In the genomic region with DNA sequence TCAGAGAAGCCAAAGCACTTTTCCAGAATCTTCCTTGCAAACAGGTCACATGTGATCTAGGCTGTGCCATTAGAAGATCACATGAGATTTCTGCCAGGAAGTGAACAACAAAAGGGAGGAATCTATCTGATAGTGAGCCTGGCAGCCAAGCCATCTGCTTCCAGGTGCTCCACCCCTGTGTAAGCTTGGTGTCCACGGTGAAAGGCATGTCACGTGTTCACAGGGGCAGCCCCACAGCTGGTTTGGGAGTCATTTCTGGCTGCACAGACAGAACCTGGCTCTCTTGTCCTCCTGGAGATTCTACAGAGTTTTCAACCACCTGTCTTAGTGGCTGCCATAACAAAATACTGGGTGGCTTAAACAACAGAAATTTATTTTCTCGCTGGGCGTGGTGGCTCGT, we compare ENCODE assay signal across 21 cellular contexts. TPM values are rescaled to one million over a fixed set of nuclear protein-coding genes. Genes with fewer than 3 reads are reported as not detected.
DNase-seq lines count a peak whose midpoint lies in the region; ATAC-seq, FAIRE-seq and TF ChIP-seq lines count a peak whose summit lies in the region.
"Had no signal": no experiment of that assay in that cellular context is flagged by ENCODE, and none has a peak within 500 bp of the region (broad histone marks: within the 10 kb centered on the region; RNA-seq: fewer than 3 reads in every experiment).

No MANE protein-coding gene starts in this region.

- ATAC-seq in A549: no peak
- no peak for ATAC-seq in heart right ventricle
- ATAC-seq in HG03521 (IDR thresholded peaks at IDR 0.05; ENCODE audit: unreplicated experiment): no peak
- ATAC-seq: HCT116, Right ventricle myocardium inferior had no signal

- H3K4me1 ChIP-seq in A549 (peaks cover 5% of the 10 kb centered on the region; the same call in 2 of the 3 replicates), heart right ventricle (peaks cover 0 to 7% (median 0%) of the 10 kb centered on the region in 9 donors)

- intact Hi-C loops in heart right ventricle (cut with DNase I): no loop called here

- no peak for TF ChIP-seq CTCF in A549 (IDR thresholded peaks at IDR 0.05)
- no peak for TF ChIP-seq CTCF in heart right ventricle (IDR thresholded peaks at IDR 0.05)

- peaks cover 23% of the 10 kb centered on the region; the same call in 2 of the 3 replicates for H3K9me3 ChIP-seq in A549
- H3K9me3 ChIP-seq in heart right ventricle: peaks cover 0 to 21% (median 9%) of the 10 kb centered on the region in 11 donors
- H3K9me3 ChIP-seq: Peyer's patch had no signal

- no peak overlapping the region for H3K4me3 ChIP-seq in A549
- no peak overlapping the region for H3K4me3 ChIP-seq in heart right ventricle
- H3K4me3 ChIP-seq: Peyer's patch, SK-N-MC had no signal

- DNase-seq in A549 (ENCODE audit: low read depth in 1 of 2, low spot score in 1 of 2) (no peak), COLO668 (lab: John Stamatoyannopoulos, UW; ENCODE audit: unreplicated experiment) (peak; percentile 74), NCI-H524 treated with DMSO at 0.1 percent for 48 hours (lab: John Stamatoyannopoulos, UW) (peak; percentile 29), dermis blood vessel endothelial cell (peak; percentile 3), heart right ventricle (no peak), GM12891 (ENCODE audit: insufficient read length, low spot score) (no peak)
- DNase-seq: AML-193; GF-D8; GOT3; KBM-7; MV-4-11; NCI-H187 treated with DMSO at 0.1 percent for 48 hours; NCI-H2227 treated with DMSO at 0.1 percent for 48 hours; NCI-H526 treated with DMSO at 0.1 percent for 48 hours; NK-92 treated with Interleukin-12 subunit alpha and Interleukin-12 subunit beta, amount 100 ng/mL, for 24 hours; Peyer's patch had no signal

- CTCF ChIA-PET in A549 (lab: Yijun Ruan, JAX): interaction anchor here (1.6 kb wide), 1 partner anchor 97 kb away, joined by 3 read pairs; no protein-coding TSS in a partner anchor

- no peaks in the 10 kb centered on the region for H3K36me3 ChIP-seq in heart right ventricle
- H3K36me3 ChIP-seq: Peyer's patch had no signal

- TF ChIP-seq RAD21 in A549 (conservative IDR thresholded peaks at IDR 0.05 in 1 of 2, IDR thresholded peaks at IDR 0.05 in 1 of 2): no peak

- no peak for FAIRE-seq in A549 (lab: Jason Lieb, UNC)
- no peak for FAIRE-seq in GM12891 (lab: Jason Lieb, UNC)

- TF ChIP-seq POLR2A in A549 (IDR thresholded peaks at IDR 0.05; ENCODE audit: low read length) (no peak), GM12891 (IDR thresholded peaks at IDR 0.05; ENCODE audit: low read depth, low read length) (no peak)

- TF ChIP-seq EP300 in A549 (IDR thresholded peaks at IDR 0.05): no peak

- POLR2A ChIA-PET in A549 (lab: Yijun Ruan, JAX): no interaction called here

- H3K27ac ChIP-seq in A549 (no peak overlapping the region), heart right ventricle (no peak overlapping the region)
- H3K27ac ChIP-seq: C4-2B, Peyer's patch, SK-N-MC had no signal

- 15% methylated on average over 5 of the region's 5 CpGs for WGBS in A549 (ENCODE audit: missing lambda C conversion rate)
- WGBS in heart right ventricle, 2 donors: 69 to 75% methylated on average over 5 of the region's 5 CpGs

- no peak overlapping the region for H3K4me2 ChIP-seq in A549

- H3K27me3 ChIP-seq in heart right ventricle: peaks cover 0 to 66% (median 40%) of the 10 kb centered on the region in 7 donors
- H3K27me3 ChIP-seq: Peyer's patch had no signal

TF ChIP-seq in A549, 52 proteins besides CTCF, POLR2A, EP300 and RAD21:
- TF ChIP-seq, protein P1, sequence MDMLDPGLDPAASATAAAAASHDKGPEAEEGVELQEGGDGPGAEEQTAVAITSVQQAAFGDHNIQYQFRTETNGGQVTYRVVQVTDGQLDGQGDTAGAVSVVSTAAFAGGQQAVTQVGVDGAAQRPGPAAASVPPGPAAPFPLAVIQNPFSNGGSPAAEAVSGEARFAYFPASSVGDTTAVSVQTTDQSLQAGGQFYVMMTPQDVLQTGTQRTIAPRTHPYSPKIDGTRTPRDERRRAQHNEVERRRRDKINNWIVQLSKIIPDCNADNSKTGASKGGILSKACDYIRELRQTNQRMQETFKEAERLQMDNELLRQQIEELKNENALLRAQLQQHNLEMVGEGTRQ (IDR thresholded peaks at IDR 0.05): peak; percentile 39; the same call in 1 of the 2 replicates
- TF ChIP-seq, protein P2, sequence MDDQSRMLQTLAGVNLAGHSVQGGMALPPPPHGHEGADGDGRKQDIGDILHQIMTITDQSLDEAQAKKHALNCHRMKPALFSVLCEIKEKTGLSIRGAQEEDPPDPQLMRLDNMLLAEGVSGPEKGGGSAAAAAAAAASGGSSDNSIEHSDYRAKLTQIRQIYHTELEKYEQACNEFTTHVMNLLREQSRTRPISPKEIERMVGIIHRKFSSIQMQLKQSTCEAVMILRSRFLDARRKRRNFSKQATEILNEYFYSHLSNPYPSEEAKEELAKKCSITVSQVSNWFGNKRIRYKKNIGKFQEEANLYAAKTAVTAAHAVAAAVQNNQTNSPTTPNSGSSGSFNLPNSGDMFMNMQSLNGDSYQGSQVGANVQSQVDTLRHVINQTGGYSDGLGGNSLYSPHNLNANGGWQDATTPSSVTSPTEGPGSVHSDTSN (IDR thresholded peaks at IDR 0.05): no peak
- TF ChIP-seq NPAS2 (CRISPR knock-in tag; IDR thresholded peaks at IDR 0.05; ENCODE audit: borderline replicate concordance) (no peak), JUNB (IDR thresholded peaks at IDR 0.05) (no peak)

TF ChIP-seq in GM12891, 5 proteins besides CTCF, POLR2A, EP300 and RAD21:
- TF ChIP-seq POLR2AphosphoS5 (IDR thresholded peaks at IDR 0.05; ENCODE audit: low read depth, low read length) (no peak), SPI1 (IDR thresholded peaks at IDR 0.05; ENCODE audit: low read depth, low read length) (no peak), PAX5 (IDR thresholded peaks at IDR 0.05; ENCODE audit: insufficient read depth, low read length, severe bottlenecking) (no peak), TAF1 (IDR thresholded peaks at IDR 0.05; ENCODE audit: low read depth, low read length) (no peak), POU2F2 (IDR thresholded peaks at IDR 0.05; ENCODE audit: low read depth, low read length) (no peak)

RNA-seq across cellular contexts. Expression of gene KSR2, which starts 3.6 kb away (rescaled TPM):
- 1.2 and 1.7 TPM in 2 replicates for polyA plus RNA-seq in A549 (2011; rRNA removed)
- 0.22 and 0.34 TPM in 2 replicates for polyA plus RNA-seq in A549 (2012; cell fraction: cytosol; rRNA removed)
- 0.29 and 0.53 TPM in 2 replicates for polyA plus RNA-seq in A549 (2012; cell fraction: nucleus; rRNA removed)
- 0.33 to 0.55 TPM (median 0.37 TPM) in 3 replicates for polyA plus RNA-seq in A549 (2017; fragmentation: RNase III; extraction: RNeasy Plus Mini Kit Qiagen cat#74134 plus additional on column Dnase treatment)
- polyA minus RNA-seq in A549 (2011; rRNA and poly(A)+ RNA removed): 2.9 and 3.1 TPM in 2 replicates
- total RNA-seq in dermis blood vessel endothelial cell: under 0.01 and 0.60 TPM in 2 replicates
- under 1 TPM in 3 of 10 donors, not detected in 7; 0.02 TPM for total RNA-seq in heart right ventricle
- not detected for polyA plus RNA-seq in heart right ventricle
- polyA plus RNA-seq in GM12891 (2012; ENCODE audit: low read depth, missing spikeins): 0.05 TPM
- total RNA-seq: Right ventricle myocardium inferior had no signal

RNA-seq across cellular contexts. Expression of gene RFC5, which starts 44.2 kb away (rescaled TPM):
- 64.7 and 66.9 TPM in 2 replicates for polyA plus RNA-seq in A549 (2011; rRNA removed)
- polyA plus RNA-seq in A549 (2012; cell fraction: cytosol; rRNA removed): 53.7 and 59.8 TPM in 2 replicates
- polyA plus RNA-seq in A549 (2012; cell fraction: nucleus; rRNA removed): 59.7 and 62.4 TPM in 2 replicates
- 51.7 to 58.6 TPM (median 57.5 TPM) in 3 replicates for polyA plus RNA-seq in A549 (2017; fragmentation: RNase III; extraction: RNeasy Plus Mini Kit Qiagen cat#74134 plus additional on column Dnase treatment)
- 34.3 and 35.0 TPM in 2 replicates for polyA minus RNA-seq in A549 (2011; rRNA and poly(A)+ RNA removed)
- total RNA-seq in dermis blood vessel endothelial cell: 14.8 and 26.3 TPM in 2 replicates
- total RNA-seq in heart right ventricle: 1 to 10 TPM; 2.8 to 6.2 (median 4.1) TPM
- 1 to 10 TPM; 2.4 to 5.3 TPM for polyA plus RNA-seq in heart right ventricle
- 28.6 TPM for polyA plus RNA-seq in GM12891 (2012; ENCODE audit: low read depth, missing spikeins)

Comparison
In these comparisons a context has a peak if more than half of its experiments do, and no peak if none do; other contexts are left out.
1. DNase-seq: peak in COLO668 (single experiment), NCI-H524 treated with DMSO at 0.1 percent for 48 hours (single experiment) and dermis blood vessel endothelial cell (single experiment); none in A549 (0 of 2), heart right ventricle (0 of 2) and GM12891 (single experiment).